In genomic region chr14:35687335-35687939, GRCh38 we compare ENCODE assay signal across 1 cellular context.
TF ChIP-seq lines count a peak whose summit lies in the region.

No MANE protein-coding gene starts in this region.

TF ChIP-seq in HepG2, 621 proteins besides CTCF, POLR2A, EP300 and RAD21 (continued from another document and continues in another):
- no peak for TF ChIP-seq ZBTB46 (CRISPR knock-in tag; IDR thresholded peaks at IDR 0.05; ENCODE audit: borderline replicate concordance)
- no peak for TF ChIP-seq EEA1 (CRISPR knock-in tag; IDR thresholded peaks at IDR 0.05; ENCODE audit: borderline replicate concordance)
- TF ChIP-seq ZNF367 (CRISPR knock-in tag; IDR thresholded peaks at IDR 0.05; ENCODE audit: borderline replicate concordance) = 0 out of 2 replicates have a peak, but pooled peaks have one; percentile 26
- TF ChIP-seq ZNF800 (CRISPR knock-in tag; IDR thresholded peaks at IDR 0.05) = peak; percentile 74; the same call in 1 of the 2 replicates
- peak; percentile 98 for TF ChIP-seq ARID3A (IDR thresholded peaks at IDR 0.05; ENCODE audit: low read depth, low read length)
- no peak; the same call in 1 of the 2 replicates for TF ChIP-seq RXRB (CRISPR knock-in tag; IDR thresholded peaks at IDR 0.05; ENCODE audit: borderline replicate concordance)
- no peak for TF ChIP-seq SALL2 (CRISPR knock-in tag; IDR thresholded peaks at IDR 0.05)
- TF ChIP-seq ZNF670 (CRISPR knock-in tag; IDR thresholded peaks at IDR 0.05; ENCODE audit: borderline replicate concordance) = 0 out of 2 replicates have a peak, but pooled peaks have one; percentile 26
- no peak for TF ChIP-seq ZNF563 (CRISPR knock-in tag; IDR thresholded peaks at IDR 0.05)
- peak; percentile 52; the same call in 1 of the 2 replicates for TF ChIP-seq ZNF264 (CRISPR knock-in tag; IDR thresholded peaks at IDR 0.05)
- TF ChIP-seq KDM3A (CRISPR knock-in tag; IDR thresholded peaks at IDR 0.05; ENCODE audit: low read depth) = no peak
- TF ChIP-seq KMT2A (CRISPR knock-in tag; IDR thresholded peaks at IDR 0.05) = no peak
- TF ChIP-seq NR0B2 (CRISPR knock-in tag; IDR thresholded peaks at IDR 0.05) = no peak
- no peak for TF ChIP-seq PHB2 (IDR thresholded peaks at IDR 0.05; ENCODE audit: partially characterized antibody)
- peak; percentile 79; the same call in 1 of the 2 replicates for TF ChIP-seq REPIN1 (CRISPR knock-in tag; IDR thresholded peaks at IDR 0.05; ENCODE audit: borderline replicate concordance, low read depth)
- TF ChIP-seq NKX3-1 (CRISPR knock-in tag; IDR thresholded peaks at IDR 0.05) = peak; percentile 58; the same call in 1 of the 2 replicates
- TF ChIP-seq NFAT5 (CRISPR knock-in tag; IDR thresholded peaks at IDR 0.05) = no peak
- no peak for TF ChIP-seq HNF1B (CRISPR knock-in tag; IDR thresholded peaks at IDR 0.05)
- no peak for TF ChIP-seq ZNF24 (IDR thresholded peaks at IDR 0.05)
- TF ChIP-seq ZNF766 (CRISPR knock-in tag; IDR thresholded peaks at IDR 0.05; ENCODE audit: borderline replicate concordance) = no peak
- TF ChIP-seq ZNF503 (CRISPR knock-in tag; IDR thresholded peaks at IDR 0.05) = peak; percentile 19; the same call in 1 of the 2 replicates
- no peak for TF ChIP-seq ZNF543 (CRISPR knock-in tag; IDR thresholded peaks at IDR 0.05)
- TF ChIP-seq TEF (CRISPR knock-in tag; IDR thresholded peaks at IDR 0.05) = 0 out of 2 replicates have a peak, but pooled peaks have one; percentile 60
- TF ChIP-seq ZHX2 (IDR thresholded peaks at IDR 0.05; ENCODE audit: low read depth) = no peak
- TF ChIP-seq ZHX2 (CRISPR knock-in tag; IDR thresholded peaks at IDR 0.05; ENCODE audit: borderline replicate concordance) = 0 out of 2 replicates have a peak, but pooled peaks have one; percentile 22
- TF ChIP-seq CREB3 (CRISPR knock-in tag; IDR thresholded peaks at IDR 0.05) = 0 out of 2 replicates have a peak, but pooled peaks have one; percentile 41
- TF ChIP-seq DDIT3 (CRISPR knock-in tag; IDR thresholded peaks at IDR 0.05) = no peak
- peak; percentile 58; the same call in 1 of the 2 replicates for TF ChIP-seq SATB2 (CRISPR knock-in tag; IDR thresholded peaks at IDR 0.05)
- TF ChIP-seq YEATS2 (CRISPR knock-in tag; IDR thresholded peaks at IDR 0.05; ENCODE audit: borderline replicate concordance) = no peak; the same call in 1 of the 2 replicates
- TF ChIP-seq ZNF282 (IDR thresholded peaks at IDR 0.05; ENCODE audit: partially characterized antibody) = no peak
